ENCODE assay signal across 31 cellular contexts in the genomic region with DNA sequence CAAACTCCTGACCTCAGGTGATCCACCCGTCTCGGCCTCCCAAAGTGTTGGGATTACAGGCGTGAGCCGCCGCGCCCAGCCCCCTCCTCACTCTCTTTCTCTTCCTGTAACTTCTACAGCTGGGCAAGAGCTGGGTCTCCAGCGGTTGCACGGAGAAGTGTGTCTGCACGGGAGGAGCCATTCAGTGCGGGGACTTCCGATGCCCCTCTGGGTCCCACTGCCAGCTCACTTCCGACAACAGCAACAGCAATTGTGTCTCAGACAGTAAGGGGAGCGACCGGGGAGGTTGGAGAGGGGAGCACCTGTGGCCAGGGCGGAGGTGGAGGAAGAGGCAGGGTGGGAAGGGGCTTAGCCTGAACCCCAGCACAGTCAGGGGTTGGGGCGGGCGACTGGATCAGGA. TPM values are rescaled to one million over a fixed set of nuclear protein-coding genes. Genes with fewer than 3 reads are reported as not detected.
A peak's percentile ranks its signal among the peaks of the same experiment; 100 is the strongest.
DNase-seq lines count a peak whose midpoint lies in the region; ATAC-seq and TF ChIP-seq lines count a peak whose summit lies in the region.
"Had no signal": no experiment of that assay in that cellular context is flagged by ENCODE, and none has a peak within 500 bp of the region (broad histone marks: within the 10 kb centered on the region; RNA-seq: fewer than 3 reads in every experiment).

No MANE protein-coding gene starts in this region.

- peaks cover 0 to 47% (median 21%) of the 10 kb centered on the region in 7 donors for H3K27me3 ChIP-seq in heart right ventricle
- H3K27me3 ChIP-seq: breast epithelium, SJCRH30 had no signal

- peak overlapping the region; percentile 70 for H3K4me3 Mint-ChIP-seq in activated B cell treated with CpG ODN at 0.5 μM for 24 hours
- no peak overlapping the region for H3K4me3 Mint-ChIP-seq in memory B cell
- peak overlapping the region; percentile 80 to 85 for H3K4me3 Mint-ChIP-seq in stimulated activated naive CD8-positive, alpha-beta T cell treated with anti-CD3 and anti-CD28 coated beads, Interleukin-15, amount 100 ng/mL, for 72 hours
- H3K4me3 Mint-ChIP-seq: HFFc6, T-cell had no signal

- H3K9me3 Mint-ChIP-seq in activated B cell treated with CpG ODN at 0.5 μM for 24 hours (no peaks in the 10 kb centered on the region), memory B cell (peaks cover 1% of the 10 kb centered on the region)
- peaks cover 0 to 11% of the 10 kb centered on the region in 2 donors for H3K9me3 Mint-ChIP-seq in stimulated activated naive CD8-positive, alpha-beta T cell treated with anti-CD3 and anti-CD28 coated beads, Interleukin-15, amount 100 ng/mL, for 72 hours
- H3K9me3 Mint-ChIP-seq: T-cell had no signal

- H3K27ac Mint-ChIP-seq in activated B cell treated with CpG ODN at 0.5 μM for 24 hours (no peak overlapping the region), memory B cell (no peak overlapping the region)
- peak overlapping the region in 1 of 2 donors; percentile 91 for H3K27ac Mint-ChIP-seq in stimulated activated naive CD8-positive, alpha-beta T cell treated with anti-CD3 and anti-CD28 coated beads, Interleukin-15, amount 100 ng/mL, for 72 hours
- H3K27ac Mint-ChIP-seq: HFFc6 had no signal

- CTCF ChIA-PET in activated B cell treated with CpG ODN at 0.5 μM for 24 hours (lab: Charles Lee): no interaction called here

- WGBS in heart right ventricle, 2 donors: 25 to 46% methylated on average over 17 of the region's 17 CpGs

- H3K4me1 Mint-ChIP-seq in activated B cell treated with CpG ODN at 0.5 μM for 24 hours (peaks cover 8% of the 10 kb centered on the region), memory B cell (peaks cover 2% of the 10 kb centered on the region)
- peaks cover 7% of the 10 kb centered on the region for H3K4me1 Mint-ChIP-seq in stimulated activated naive CD8-positive, alpha-beta T cell treated with anti-CD3 and anti-CD28 coated beads, Interleukin-15, amount 100 ng/mL, for 72 hours

- H3K4me3 ChIP-seq in heart right ventricle: no peak overlapping the region
- H3K4me3 ChIP-seq: breast epithelium, GM12878, SJCRH30, stomach, tibial artery had no signal

- H3K27me3 Mint-ChIP-seq in activated B cell treated with CpG ODN at 0.5 μM for 24 hours (peaks cover 11% of the 10 kb centered on the region), memory B cell (peaks cover 16% of the 10 kb centered on the region)
- peaks cover 37% of the 10 kb centered on the region for H3K27me3 Mint-ChIP-seq in stimulated activated naive CD8-positive, alpha-beta T cell treated with anti-CD3 and anti-CD28 coated beads, Interleukin-15, amount 100 ng/mL, for 72 hours

- peak; percentile 74 for ATAC-seq in activated B cell treated with CpG ODN at 0.5 μM for 24 hours (ENCODE audit: low read depth)
- ATAC-seq in memory B cell (ENCODE audit: low read depth): peak; percentile 71
- ATAC-seq in stimulated activated naive CD8-positive, alpha-beta T cell treated with anti-CD3 and anti-CD28 coated beads, Interleukin-15, amount 100 ng/mL, for 72 hours: peak; percentile 93
- ATAC-seq in heart right ventricle: no peak
- ATAC-seq in GM19351 (IDR thresholded peaks at IDR 0.05; ENCODE audit: unreplicated experiment): no peak
- ATAC-seq: GM12878 had no signal

- POLR2A ChIA-PET in activated B cell treated with CpG ODN at 0.5 μM for 24 hours (lab: Charles Lee): interaction anchor here (0.5 to 1.2 kb wide), 3 partner anchors 12 to 1138 kb away, joined by 3 to 4 read pairs (median 3); no protein-coding TSS in a partner anchor

- peak; percentile 13 for DNase-seq in activated gamma-delta T cell treated with Interleukin-2 at 50 U/mL for 16 hours
- no peak for DNase-seq in activated gamma-delta T cell (lab: John Stamatoyannopoulos, UW)
- no peak for DNase-seq in activated B cell treated with CpG ODN at 0.5 μM for 24 hours
- no peak for DNase-seq in memory B cell (ENCODE audit: low spot score in 2 of 2)
- DNase-seq in stimulated activated naive CD8-positive, alpha-beta T cell treated with anti-CD3 and anti-CD28 coated beads, Interleukin-15, amount 100 ng/mL, for 72 hours: peak in 1 of 2 donors; percentile 52
- no peak for DNase-seq in GF-D8 (lab: John Stamatoyannopoulos, UW)
- no peak for DNase-seq in heart right ventricle
- DNase-seq: activated CD4-positive, CD25-positive, alpha-beta regulatory T cell treated with anti-CD3 and anti-CD28 coated beads, Interleukin-2, amount 50 U/mL, for 72 hours; activated naive CD4-positive, alpha-beta T cell; activated T-cell treated with anti-CD3 and anti-CD28 coated beads for 4 hours; amygdala; DMS79 treated with DMSO at 0.1 percent for 48 hours; effector CD4-positive, alpha-beta T cell; HFFc6; Kasumi-1; NCI-H446; NCI-H82; nucleus accumbens; SJCRH30; stimulated activated CD4-positive, alpha-beta T cell treated with anti-CD3 and anti-CD28 coated beads, Interleukin-15, amount 100 ng/mL, for 24 hours; stomach; tibial artery had no signal

- H3K36me3 ChIP-seq in heart right ventricle: no peaks in the 10 kb centered on the region
- H3K36me3 ChIP-seq: breast epithelium, SJCRH30, stomach, tibial artery had no signal

- TF ChIP-seq CTCF in activated B cell treated with CpG ODN at 0.5 μM for 24 hours (IDR thresholded peaks at IDR 0.05): no peak
- no peak for TF ChIP-seq CTCF in heart right ventricle (IDR thresholded peaks at IDR 0.05)

- no peaks in the 10 kb centered on the region for H3K4me1 ChIP-seq in heart right ventricle
- H3K4me1 ChIP-seq: breast epithelium, SJCRH30, stomach, tibial artery had no signal

- H3K36me3 Mint-ChIP-seq in activated B cell treated with CpG ODN at 0.5 μM for 24 hours (ENCODE audit: low read depth) (no peaks in the 10 kb centered on the region), memory B cell (no peaks in the 10 kb centered on the region)
- H3K36me3 Mint-ChIP-seq: T-cell had no signal

- H3K27ac ChIP-seq in heart right ventricle: no peak overlapping the region
- H3K27ac ChIP-seq: breast epithelium, epithelial cell of prostate, SJCRH30, stomach, tibial artery had no signal

- H3K9me3 ChIP-seq in heart right ventricle: peaks cover 0 to 23% (median 0%) of the 10 kb centered on the region in 11 donors
- H3K9me3 ChIP-seq: SJCRH30 had no signal

- intact Hi-C loops in activated B cell treated with CpG ODN at 0.5 μM for 24 hours (cut with micrococcal nuclease) (loop anchor here (5.0 kb wide), 1 partner anchor 39 kb away; no protein-coding TSS in a partner anchor), heart right ventricle (cut with DNase I) (no loop called here)

RNA-seq across cellular contexts. Expression of a gene that starts 41.4 kb away (rescaled TPM):
- total RNA-seq in activated B cell treated with CpG ODN at 0.5 μM for 24 hours: 2.5 and 4.1 TPM in 2 replicates
- 10 to 100 TPM; 13.8 to 41.6 (median 21.0) TPM for total RNA-seq in heart right ventricle
- polyA plus RNA-seq in heart right ventricle: 10 to 100 TPM; 14.4 to 27.6 TPM

RNA-seq across cellular contexts. Expression of a gene that starts 52.5 kb away (rescaled TPM):
- not detected in 2 replicates for total RNA-seq in activated B cell treated with CpG ODN at 0.5 μM for 24 hours
- total RNA-seq in heart right ventricle: not detected
- not detected for polyA plus RNA-seq in heart right ventricle
- total RNA-seq: A172, breast epithelium, GM12878, HFFc6, lung microvascular endothelial cell, pulmonary artery endothelial cell, RPMI7951, SJCRH30, stomach, T-cell had no signal
- polyA plus RNA-seq: GM12878, stomach had no signal

Comparison
In these comparisons a context has a peak if more than half of its experiments do, and no peak if none do; other contexts are left out.
1. ATAC-seq: peak in activated B cell treated with CpG ODN at 0.5 μM for 24 hours (single experiment), memory B cell (single experiment) and stimulated activated naive CD8-positive, alpha-beta T cell treated with anti-CD3 and anti-CD28 coated beads, Interleukin-15, amount 100 ng/mL, for 72 hours (single experiment); none in heart right ventricle (0 of 8) and GM19351 (single experiment).